In the genomic region with DNA sequence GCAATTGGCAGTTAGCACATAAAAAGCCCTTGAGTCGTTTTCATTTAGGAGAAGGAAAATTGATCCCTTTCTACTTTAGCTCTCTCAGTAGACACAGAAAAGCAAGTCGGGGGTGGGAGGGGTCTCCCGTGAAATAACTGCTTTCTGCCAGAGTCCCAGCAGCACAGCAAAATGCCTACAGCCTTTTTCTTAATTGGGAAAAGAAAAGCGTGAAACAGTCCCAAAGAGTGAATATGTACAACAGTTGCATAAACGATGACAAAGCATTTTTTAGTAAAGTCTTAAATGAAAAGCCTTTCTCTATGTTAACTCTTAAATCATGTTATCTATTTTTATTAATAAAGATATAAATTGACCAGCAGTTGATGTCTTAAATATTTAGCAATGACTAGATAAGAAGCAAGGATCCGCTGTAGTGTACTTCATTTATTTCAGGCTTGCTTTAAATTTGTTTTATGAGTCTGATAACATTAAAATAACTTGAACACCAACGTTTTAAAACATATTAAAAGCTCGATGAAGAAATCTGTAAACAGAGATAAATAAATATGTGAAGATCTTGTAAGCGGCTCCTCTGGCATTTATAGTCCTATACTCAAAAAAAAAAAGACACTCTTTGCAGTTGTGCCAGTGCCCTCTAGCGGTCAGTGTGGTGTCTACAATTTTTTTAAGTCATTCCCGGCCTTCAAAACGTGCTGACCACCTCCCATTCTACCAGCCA, we compare ENCODE assay signal across 8 cellular contexts. TPM values are rescaled to one million over a fixed set of nuclear protein-coding genes. Genes with fewer than 3 reads are reported as not detected.
DNase-seq lines count a peak whose midpoint lies in the region; ATAC-seq and TF ChIP-seq lines count a peak whose summit lies in the region.

No MANE protein-coding gene starts in this region.

- H3K36me3 Mint-ChIP-seq in T-helper 2 cell treated with Interferon-gamma antibody and Interleukin-4, amounts not matched to agents 5 μg/mL and 100 μg/mL, for 36 hours (ENCODE audit: low read depth), result no peaks in the 10 kb centered on the region
- H3K36me3 Mint-ChIP-seq in brain, result no peaks in the 10 kb centered on the region

- H3K9me3 Mint-ChIP-seq in T-helper 2 cell treated with Interferon-gamma antibody and Interleukin-4, amounts not matched to agents 5 μg/mL and 100 μg/mL, for 36 hours, result no peaks in the 10 kb centered on the region
- H3K9me3 Mint-ChIP-seq in brain, result peaks cover 2 to 12% (median 4%) of the 10 kb centered on the region in 5 experiments

- H3K27ac Mint-ChIP-seq in T-helper 2 cell treated with Interferon-gamma antibody and Interleukin-4, amounts not matched to agents 5 μg/mL and 100 μg/mL, for 36 hours, result no peak overlapping the region
- peak overlapping the region in 3 of 5 experiments; percentile 1 to 70 (median 7) for H3K27ac Mint-ChIP-seq in brain

- peak; percentile 85 for TF ChIP-seq CTCF in brain (conservative IDR thresholded peaks at IDR 0.05)

- H3K27me3 Mint-ChIP-seq in T-helper 2 cell treated with Interferon-gamma antibody and Interleukin-4, amounts not matched to agents 5 μg/mL and 100 μg/mL, for 36 hours (ENCODE audit: low read depth), result no peaks in the 10 kb centered on the region
- H3K27me3 Mint-ChIP-seq in brain, result peaks cover 6% of the 10 kb centered on the region

- ATAC-seq in GM21825 (IDR thresholded peaks at IDR 0.05; ENCODE audit: unreplicated experiment), result peak; percentile 62

- peaks cover 2% of the 10 kb centered on the region for H3K4me1 Mint-ChIP-seq in T-helper 2 cell treated with Interferon-gamma antibody and Interleukin-4, amounts not matched to agents 5 μg/mL and 100 μg/mL, for 36 hours (ENCODE audit: low read depth)
- H3K4me1 Mint-ChIP-seq in brain, result peaks cover 11% of the 10 kb centered on the region

- no peak overlapping the region for H3K4me3 Mint-ChIP-seq in T-helper 2 cell treated with Interferon-gamma antibody and Interleukin-4, amounts not matched to agents 5 μg/mL and 100 μg/mL, for 36 hours
- peak overlapping the region in 4 of 5 experiments; percentile 46 to 75 (median 60) for H3K4me3 Mint-ChIP-seq in brain

- peak; percentile 57 for DNase-seq in COLO668 (lab: John Stamatoyannopoulos, UW; ENCODE audit: unreplicated experiment)
- DNase-seq in NCI-H1436 treated with DMSO at 0.1 percent for 48 hours (lab: John Stamatoyannopoulos, UW), result peak; percentile 21
- peak; percentile 17 for DNase-seq in T-helper 2 cell treated with Interferon-gamma antibody and Interleukin-4, amounts not matched to agents 5 μg/mL and 100 μg/mL, for 36 hours (ENCODE audit: low spot score)
- peak; percentile 78 for DNase-seq in iris pigment epithelial cell (ENCODE audit: low read depth)
- peak; percentile 9 to 47 for DNase-seq in stimulated activated CD4-positive, alpha-beta T cell treated with anti-CD3 and anti-CD28 coated beads, Interleukin-15, amount 100 ng/mL, for 48 hours (ENCODE audit: low read depth in 2 of 2)
- no peak for DNase-seq in GOT3 (lab: John Stamatoyannopoulos, UW)

RNA-seq across cellular contexts. Expression of a gene that starts 42.3 kb away (rescaled TPM):
- 108 TPM for polyA plus RNA-seq in brain (ENCODE audit: insufficient read depth, low read depth, low replicate concordance)
